In genomic region chr15:63843901-63844317, GRCh38 we compare ENCODE assay signal across 16 cellular contexts. TPM values are rescaled to one million over a fixed set of nuclear protein-coding genes. Genes with fewer than 3 reads are reported as not detected.
A peak's percentile ranks its signal among the peaks of the same experiment; 100 is the strongest.
DNase-seq lines count a peak whose midpoint lies in the region; ATAC-seq and TF ChIP-seq lines count a peak whose summit lies in the region.
"Had no signal": no experiment of that assay in that cellular context is flagged by ENCODE, and none has a peak within 500 bp of the region (broad histone marks: within the 10 kb centered on the region; RNA-seq: fewer than 3 reads in every experiment).

No MANE protein-coding gene starts in this region.

- TF ChIP-seq CTCF in GM12864 (IDR thresholded peaks at IDR 0.05; ENCODE audit: low read depth, low read length, missing control alignments) (peak; percentile 8), osteoblast (IDR thresholded peaks at IDR 0.05; ENCODE audit: extremely low read depth, low read depth, low read length) (peak; percentile 13)

- peaks cover 17% of the 10 kb centered on the region for H3K4me1 Mint-ChIP-seq in T-helper 17 cell

- peaks cover 2% of the 10 kb centered on the region for H3K27me3 ChIP-seq in osteoblast (ENCODE audit: insufficient read depth, low read length)
- H3K27me3 ChIP-seq: ascending aorta, Peyer's patch, upper lobe of right lung had no signal

- H3K4me3 ChIP-seq in GM12864 (ENCODE audit: low read depth, low read length) (no peak overlapping the region), osteoblast (ENCODE audit: insufficient read depth, low read length) (no peak overlapping the region)
- H3K4me3 ChIP-seq: ascending aorta, Peyer's patch, upper lobe of right lung had no signal

- H3K27me3 Mint-ChIP-seq in T-helper 17 cell = no peaks in the 10 kb centered on the region
- H3K27me3 Mint-ChIP-seq: activated CD4-positive, alpha-beta T cell treated with anti-CD3 and anti-CD28 coated beads for 36 hours; IgD-negative memory B cell had no signal

- no peak overlapping the region for H2AFZ ChIP-seq in osteoblast (ENCODE audit: low read length)

- peak overlapping the region; percentile 92 for H3K27ac Mint-ChIP-seq in T-helper 17 cell
- H3K27ac Mint-ChIP-seq: activated CD4-positive, alpha-beta T cell treated with anti-CD3 and anti-CD28 coated beads for 36 hours had no signal

- no peaks in the 10 kb centered on the region for H3K36me3 Mint-ChIP-seq in T-helper 17 cell (ENCODE audit: low read depth)

- H3K9me3 ChIP-seq in T-helper 17 cell (ENCODE audit: control insufficient read depth, low read length, poor library complexity, severe bottlenecking) = no peaks in the 10 kb centered on the region
- no peaks in the 10 kb centered on the region for H3K9me3 ChIP-seq in osteoblast (ENCODE audit: low read depth, low read length)
- H3K9me3 ChIP-seq: ascending aorta, Peyer's patch, upper lobe of right lung had no signal

- no peak overlapping the region for H3K4me3 Mint-ChIP-seq in T-helper 17 cell
- H3K4me3 Mint-ChIP-seq: activated CD4-positive, alpha-beta T cell treated with anti-CD3 and anti-CD28 coated beads for 36 hours; IgD-negative memory B cell had no signal

- H4K20me1 ChIP-seq in osteoblast (ENCODE audit: insufficient read depth, low read length) = no peaks in the 10 kb centered on the region

- no peak overlapping the region for H3K27ac ChIP-seq in osteoblast (ENCODE audit: low read depth, low read length)
- H3K27ac ChIP-seq: ascending aorta, Peyer's patch, upper lobe of right lung had no signal

- H3K79me2 ChIP-seq in osteoblast (ENCODE audit: insufficient read depth, low read length) = no peaks in the 10 kb centered on the region

- no peak for DNase-seq in GM12864 (ENCODE audit: low read depth)
- DNase-seq in T-helper 17 cell = no peak
- DNase-seq in fibroblast of peridontal ligament (ENCODE audit: extremely low read depth) = peak; percentile 28
- no peak for DNase-seq in osteoblast (ENCODE audit: insufficient read length, low spot score, missing footprints)
- DNase-seq in NOMO-1 treated with dmso at 0.1 percent for 144 hours (lab: John Stamatoyannopoulos, UW; ENCODE audit: unreplicated experiment) = no peak
- no peak for DNase-seq in stimulated activated CD4-positive, alpha-beta T cell treated with anti-CD3 and anti-CD28 coated beads, Interleukin-15, amount 100 ng/mL, for 24 hours
- DNase-seq in stimulated activated naive CD4-positive, alpha-beta T cell (lab: John Stamatoyannopoulos, UW) = no peak
- DNase-seq: activated CD4-positive, alpha-beta T cell treated with anti-CD3 and anti-CD28 coated beads for 36 hours; C1 segment of cervical spinal cord; NCI-H1417 treated with DMSO at 0.1 percent for 48 hours; Peyer's patch; retina; upper lobe of right lung had no signal

- no peaks in the 10 kb centered on the region for H3K36me3 ChIP-seq in osteoblast (ENCODE audit: insufficient read depth, low read length)
- H3K36me3 ChIP-seq: ascending aorta, Peyer's patch, upper lobe of right lung had no signal

- ATAC-seq in T-helper 17 cell = no peak
- ATAC-seq in HG03432 (IDR thresholded peaks at IDR 0.05; ENCODE audit: unreplicated experiment) = no peak
- ATAC-seq: activated CD4-positive, alpha-beta T cell treated with anti-CD3 and anti-CD28 coated beads for 36 hours; upper lobe of right lung had no signal

- peaks cover 3% of the 10 kb centered on the region for H3K4me1 ChIP-seq in osteoblast (ENCODE audit: insufficient read depth, low read length)
- H3K4me1 ChIP-seq: ascending aorta, upper lobe of right lung had no signal

- no peak overlapping the region for H3K4me2 ChIP-seq in osteoblast (ENCODE audit: insufficient read depth, low read length)

RNA-seq across cellular contexts. Expression of gene HERC1, which starts 10.2 kb away (rescaled TPM):
- total RNA-seq in T-helper 17 cell (100 to 1,000 TPM; 252 to 271 TPM), osteoblast (101 and 116 TPM in 2 replicates)
